2 cellular contexts compared by ENCODE assay signal in the genomic region with DNA sequence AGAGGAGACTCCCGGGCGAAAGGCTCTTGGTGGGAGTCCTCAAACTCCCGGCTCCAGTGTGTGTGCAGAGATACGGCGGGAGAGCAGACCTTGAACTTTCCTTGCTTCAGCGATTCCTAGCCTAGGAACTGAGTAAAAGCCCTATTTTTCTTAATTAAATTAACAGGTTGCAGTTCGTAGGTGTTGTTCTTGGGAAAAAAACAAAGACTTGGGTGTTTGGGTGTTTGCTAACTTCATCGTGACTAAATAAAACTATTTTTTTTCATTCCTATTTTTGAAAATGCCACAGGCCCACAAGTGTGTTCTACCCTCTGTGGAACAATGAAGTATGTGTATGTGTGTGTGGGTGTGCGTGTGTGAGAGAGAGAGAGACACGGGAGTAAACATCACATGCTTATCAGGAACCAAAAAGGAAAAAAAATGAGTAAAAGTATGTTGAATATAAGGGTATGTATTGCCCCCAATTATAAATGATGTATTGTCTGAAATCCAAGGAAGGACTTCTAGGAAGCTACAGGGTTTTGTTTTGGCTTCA.
TF ChIP-seq lines count a peak whose summit lies in the region.

No MANE protein-coding gene starts in this region.

TF ChIP-seq in GM23338, 12 proteins besides CTCF, POLR2A, EP300 and RAD21 (continues in another document):
- TF ChIP-seq EZH2phosphoT487 (IDR thresholded peaks at IDR 0.05; ENCODE audit: unreplicated experiment) (no peak), ZNF114 (CRISPR knock-in tag; IDR thresholded peaks at IDR 0.05) (no peak), POLR2AphosphoS5 (IDR thresholded peaks at IDR 0.05; ENCODE audit: low read depth) (no peak), STAT1 (IDR thresholded peaks at IDR 0.05; ENCODE audit: unreplicated experiment) (no peak), NANOG (IDR thresholded peaks at IDR 0.05; ENCODE audit: borderline replicate concordance) (no peak), ZNF331 (CRISPR knock-in tag; IDR thresholded peaks at IDR 0.05; ENCODE audit: low read depth) (no peak)
- TF ChIP-seq, protein P1, sequence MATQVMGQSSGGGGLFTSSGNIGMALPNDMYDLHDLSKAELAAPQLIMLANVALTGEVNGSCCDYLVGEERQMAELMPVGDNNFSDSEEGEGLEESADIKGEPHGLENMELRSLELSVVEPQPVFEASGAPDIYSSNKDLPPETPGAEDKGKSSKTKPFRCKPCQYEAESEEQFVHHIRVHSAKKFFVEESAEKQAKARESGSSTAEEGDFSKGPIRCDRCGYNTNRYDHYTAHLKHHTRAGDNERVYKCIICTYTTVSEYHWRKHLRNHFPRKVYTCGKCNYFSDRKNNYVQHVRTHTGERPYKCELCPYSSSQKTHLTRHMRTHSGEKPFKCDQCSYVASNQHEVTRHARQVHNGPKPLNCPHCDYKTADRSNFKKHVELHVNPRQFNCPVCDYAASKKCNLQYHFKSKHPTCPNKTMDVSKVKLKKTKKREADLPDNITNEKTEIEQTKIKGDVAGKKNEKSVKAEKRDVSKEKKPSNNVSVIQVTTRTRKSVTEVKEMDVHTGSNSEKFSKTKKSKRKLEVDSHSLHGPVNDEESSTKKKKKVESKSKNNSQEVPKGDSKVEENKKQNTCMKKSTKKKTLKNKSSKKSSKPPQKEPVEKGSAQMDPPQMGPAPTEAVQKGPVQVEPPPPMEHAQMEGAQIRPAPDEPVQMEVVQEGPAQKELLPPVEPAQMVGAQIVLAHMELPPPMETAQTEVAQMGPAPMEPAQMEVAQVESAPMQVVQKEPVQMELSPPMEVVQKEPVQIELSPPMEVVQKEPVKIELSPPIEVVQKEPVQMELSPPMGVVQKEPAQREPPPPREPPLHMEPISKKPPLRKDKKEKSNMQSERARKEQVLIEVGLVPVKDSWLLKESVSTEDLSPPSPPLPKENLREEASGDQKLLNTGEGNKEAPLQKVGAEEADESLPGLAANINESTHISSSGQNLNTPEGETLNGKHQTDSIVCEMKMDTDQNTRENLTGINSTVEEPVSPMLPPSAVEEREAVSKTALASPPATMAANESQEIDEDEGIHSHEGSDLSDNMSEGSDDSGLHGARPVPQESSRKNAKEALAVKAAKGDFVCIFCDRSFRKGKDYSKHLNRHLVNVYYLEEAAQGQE (IDR thresholded peaks at IDR 0.05; ENCODE audit: unreplicated experiment), result no peak
- TF ChIP-seq, protein P2, sequence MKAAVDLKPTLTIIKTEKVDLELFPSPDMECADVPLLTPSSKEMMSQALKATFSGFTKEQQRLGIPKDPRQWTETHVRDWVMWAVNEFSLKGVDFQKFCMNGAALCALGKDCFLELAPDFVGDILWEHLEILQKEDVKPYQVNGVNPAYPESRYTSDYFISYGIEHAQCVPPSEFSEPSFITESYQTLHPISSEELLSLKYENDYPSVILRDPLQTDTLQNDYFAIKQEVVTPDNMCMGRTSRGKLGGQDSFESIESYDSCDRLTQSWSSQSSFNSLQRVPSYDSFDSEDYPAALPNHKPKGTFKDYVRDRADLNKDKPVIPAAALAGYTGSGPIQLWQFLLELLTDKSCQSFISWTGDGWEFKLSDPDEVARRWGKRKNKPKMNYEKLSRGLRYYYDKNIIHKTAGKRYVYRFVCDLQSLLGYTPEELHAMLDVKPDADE (IDR thresholded peaks at IDR 0.05), result no peak
- TF ChIP-seq, protein P3, sequence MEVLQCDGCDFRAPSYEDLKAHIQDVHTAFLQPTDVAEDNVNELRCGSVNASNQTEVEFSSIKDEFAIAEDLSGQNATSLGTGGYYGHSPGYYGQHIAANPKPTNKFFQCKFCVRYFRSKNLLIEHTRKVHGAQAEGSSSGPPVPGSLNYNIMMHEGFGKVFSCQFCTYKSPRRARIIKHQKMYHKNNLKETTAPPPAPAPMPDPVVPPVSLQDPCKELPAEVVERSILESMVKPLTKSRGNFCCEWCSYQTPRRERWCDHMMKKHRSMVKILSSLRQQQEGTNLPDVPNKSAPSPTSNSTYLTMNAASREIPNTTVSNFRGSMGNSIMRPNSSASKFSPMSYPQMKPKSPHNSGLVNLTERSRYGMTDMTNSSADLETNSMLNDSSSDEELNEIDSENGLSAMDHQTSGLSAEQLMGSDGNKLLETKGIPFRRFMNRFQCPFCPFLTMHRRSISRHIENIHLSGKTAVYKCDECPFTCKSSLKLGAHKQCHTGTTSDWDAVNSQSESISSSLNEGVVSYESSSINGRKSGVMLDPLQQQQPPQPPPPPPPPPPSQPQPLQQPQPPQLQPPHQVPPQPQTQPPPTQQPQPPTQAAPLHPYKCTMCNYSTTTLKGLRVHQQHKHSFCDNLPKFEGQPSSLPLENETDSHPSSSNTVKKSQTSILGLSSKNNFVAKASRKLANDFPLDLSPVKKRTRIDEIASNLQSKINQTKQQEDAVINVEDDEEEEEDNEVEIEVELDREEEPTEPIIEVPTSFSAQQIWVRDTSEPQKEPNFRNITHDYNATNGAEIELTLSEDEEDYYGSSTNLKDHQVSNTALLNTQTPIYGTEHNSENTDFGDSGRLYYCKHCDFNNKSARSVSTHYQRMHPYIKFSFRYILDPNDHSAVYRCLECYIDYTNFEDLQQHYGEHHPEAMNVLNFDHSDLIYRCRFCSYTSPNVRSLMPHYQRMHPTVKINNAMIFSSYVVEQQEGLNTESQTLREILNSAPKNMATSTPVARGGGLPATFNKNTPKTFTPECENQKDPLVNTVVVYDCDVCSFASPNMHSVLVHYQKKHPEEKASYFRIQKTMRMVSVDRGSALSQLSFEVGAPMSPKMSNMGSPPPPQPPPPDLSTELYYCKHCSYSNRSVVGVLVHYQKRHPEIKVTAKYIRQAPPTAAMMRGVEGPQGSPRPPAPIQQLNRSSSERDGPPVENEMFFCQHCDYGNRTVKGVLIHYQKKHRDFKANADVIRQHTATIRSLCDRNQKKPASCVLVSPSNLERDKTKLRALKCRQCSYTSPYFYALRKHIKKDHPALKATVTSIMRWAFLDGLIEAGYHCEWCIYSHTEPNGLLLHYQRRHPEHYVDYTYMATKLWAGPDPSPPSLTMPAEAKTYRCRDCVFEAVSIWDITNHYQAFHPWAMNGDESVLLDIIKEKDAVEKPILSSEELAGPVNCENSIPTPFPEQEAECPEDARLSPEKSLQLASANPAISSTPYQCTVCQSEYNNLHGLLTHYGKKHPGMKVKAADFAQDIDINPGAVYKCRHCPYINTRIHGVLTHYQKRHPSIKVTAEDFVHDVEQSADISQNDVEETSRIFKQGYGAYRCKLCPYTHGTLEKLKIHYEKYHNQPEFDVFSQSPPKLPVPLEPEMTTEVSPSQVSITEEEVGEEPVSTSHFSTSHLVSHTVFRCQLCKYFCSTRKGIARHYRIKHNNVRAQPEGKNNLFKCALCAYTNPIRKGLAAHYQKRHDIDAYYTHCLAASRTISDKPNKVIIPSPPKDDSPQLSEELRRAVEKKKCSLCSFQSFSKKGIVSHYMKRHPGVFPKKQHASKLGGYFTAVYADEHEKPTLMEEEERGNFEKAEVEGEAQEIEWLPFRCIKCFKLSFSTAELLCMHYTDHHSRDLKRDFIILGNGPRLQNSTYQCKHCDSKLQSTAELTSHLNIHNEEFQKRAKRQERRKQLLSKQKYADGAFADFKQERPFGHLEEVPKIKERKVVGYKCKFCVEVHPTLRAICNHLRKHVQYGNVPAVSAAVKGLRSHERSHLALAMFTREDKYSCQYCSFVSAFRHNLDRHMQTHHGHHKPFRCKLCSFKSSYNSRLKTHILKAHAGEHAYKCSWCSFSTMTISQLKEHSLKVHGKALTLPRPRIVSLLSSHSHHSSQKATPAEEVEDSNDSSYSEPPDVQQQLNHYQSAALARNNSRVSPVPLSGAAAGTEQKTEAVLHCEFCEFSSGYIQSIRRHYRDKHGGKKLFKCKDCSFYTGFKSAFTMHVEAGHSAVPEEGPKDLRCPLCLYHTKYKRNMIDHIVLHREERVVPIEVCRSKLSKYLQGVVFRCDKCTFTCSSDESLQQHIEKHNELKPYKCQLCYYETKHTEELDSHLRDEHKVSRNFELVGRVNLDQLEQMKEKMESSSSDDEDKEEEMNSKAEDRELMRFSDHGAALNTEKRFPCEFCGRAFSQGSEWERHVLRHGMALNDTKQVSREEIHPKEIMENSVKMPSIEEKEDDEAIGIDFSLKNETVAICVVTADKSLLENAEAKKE (CRISPR knock-in tag; IDR thresholded peaks at IDR 0.05), result no peak

TF ChIP-seq in HepG2, 621 proteins besides CTCF, POLR2A, EP300 and RAD21 (continues in another document):
- TF ChIP-seq ZNF567 (CRISPR knock-in tag; IDR thresholded peaks at IDR 0.05; ENCODE audit: borderline replicate concordance) (no peak), ZNF570 (CRISPR knock-in tag; IDR thresholded peaks at IDR 0.05; ENCODE audit: borderline replicate concordance) (no peak), ZNF563 (CRISPR knock-in tag; IDR thresholded peaks at IDR 0.05) (0 out of 2 replicates have a peak, but pooled peaks have one; percentile 4), FOXA3 (CRISPR knock-in tag; IDR thresholded peaks at IDR 0.05) (0 out of 2 replicates have a peak, but pooled peaks have one; percentile 8), ZNF761 (CRISPR knock-in tag; conservative IDR thresholded peaks at IDR 0.05) (0 out of 2 replicates have a peak, but pooled peaks have one; percentile 1)
- TF ChIP-seq, protein P4, sequence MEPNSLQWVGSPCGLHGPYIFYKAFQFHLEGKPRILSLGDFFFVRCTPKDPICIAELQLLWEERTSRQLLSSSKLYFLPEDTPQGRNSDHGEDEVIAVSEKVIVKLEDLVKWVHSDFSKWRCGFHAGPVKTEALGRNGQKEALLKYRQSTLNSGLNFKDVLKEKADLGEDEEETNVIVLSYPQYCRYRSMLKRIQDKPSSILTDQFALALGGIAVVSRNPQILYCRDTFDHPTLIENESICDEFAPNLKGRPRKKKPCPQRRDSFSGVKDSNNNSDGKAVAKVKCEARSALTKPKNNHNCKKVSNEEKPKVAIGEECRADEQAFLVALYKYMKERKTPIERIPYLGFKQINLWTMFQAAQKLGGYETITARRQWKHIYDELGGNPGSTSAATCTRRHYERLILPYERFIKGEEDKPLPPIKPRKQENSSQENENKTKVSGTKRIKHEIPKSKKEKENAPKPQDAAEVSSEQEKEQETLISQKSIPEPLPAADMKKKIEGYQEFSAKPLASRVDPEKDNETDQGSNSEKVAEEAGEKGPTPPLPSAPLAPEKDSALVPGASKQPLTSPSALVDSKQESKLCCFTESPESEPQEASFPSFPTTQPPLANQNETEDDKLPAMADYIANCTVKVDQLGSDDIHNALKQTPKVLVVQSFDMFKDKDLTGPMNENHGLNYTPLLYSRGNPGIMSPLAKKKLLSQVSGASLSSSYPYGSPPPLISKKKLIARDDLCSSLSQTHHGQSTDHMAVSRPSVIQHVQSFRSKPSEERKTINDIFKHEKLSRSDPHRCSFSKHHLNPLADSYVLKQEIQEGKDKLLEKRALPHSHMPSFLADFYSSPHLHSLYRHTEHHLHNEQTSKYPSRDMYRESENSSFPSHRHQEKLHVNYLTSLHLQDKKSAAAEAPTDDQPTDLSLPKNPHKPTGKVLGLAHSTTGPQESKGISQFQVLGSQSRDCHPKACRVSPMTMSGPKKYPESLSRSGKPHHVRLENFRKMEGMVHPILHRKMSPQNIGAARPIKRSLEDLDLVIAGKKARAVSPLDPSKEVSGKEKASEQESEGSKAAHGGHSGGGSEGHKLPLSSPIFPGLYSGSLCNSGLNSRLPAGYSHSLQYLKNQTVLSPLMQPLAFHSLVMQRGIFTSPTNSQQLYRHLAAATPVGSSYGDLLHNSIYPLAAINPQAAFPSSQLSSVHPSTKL (CRISPR knock-in tag; IDR thresholded peaks at IDR 0.05), result peak; percentile 2; the same call in 1 of the 2 replicates
- TF ChIP-seq, protein P5, sequence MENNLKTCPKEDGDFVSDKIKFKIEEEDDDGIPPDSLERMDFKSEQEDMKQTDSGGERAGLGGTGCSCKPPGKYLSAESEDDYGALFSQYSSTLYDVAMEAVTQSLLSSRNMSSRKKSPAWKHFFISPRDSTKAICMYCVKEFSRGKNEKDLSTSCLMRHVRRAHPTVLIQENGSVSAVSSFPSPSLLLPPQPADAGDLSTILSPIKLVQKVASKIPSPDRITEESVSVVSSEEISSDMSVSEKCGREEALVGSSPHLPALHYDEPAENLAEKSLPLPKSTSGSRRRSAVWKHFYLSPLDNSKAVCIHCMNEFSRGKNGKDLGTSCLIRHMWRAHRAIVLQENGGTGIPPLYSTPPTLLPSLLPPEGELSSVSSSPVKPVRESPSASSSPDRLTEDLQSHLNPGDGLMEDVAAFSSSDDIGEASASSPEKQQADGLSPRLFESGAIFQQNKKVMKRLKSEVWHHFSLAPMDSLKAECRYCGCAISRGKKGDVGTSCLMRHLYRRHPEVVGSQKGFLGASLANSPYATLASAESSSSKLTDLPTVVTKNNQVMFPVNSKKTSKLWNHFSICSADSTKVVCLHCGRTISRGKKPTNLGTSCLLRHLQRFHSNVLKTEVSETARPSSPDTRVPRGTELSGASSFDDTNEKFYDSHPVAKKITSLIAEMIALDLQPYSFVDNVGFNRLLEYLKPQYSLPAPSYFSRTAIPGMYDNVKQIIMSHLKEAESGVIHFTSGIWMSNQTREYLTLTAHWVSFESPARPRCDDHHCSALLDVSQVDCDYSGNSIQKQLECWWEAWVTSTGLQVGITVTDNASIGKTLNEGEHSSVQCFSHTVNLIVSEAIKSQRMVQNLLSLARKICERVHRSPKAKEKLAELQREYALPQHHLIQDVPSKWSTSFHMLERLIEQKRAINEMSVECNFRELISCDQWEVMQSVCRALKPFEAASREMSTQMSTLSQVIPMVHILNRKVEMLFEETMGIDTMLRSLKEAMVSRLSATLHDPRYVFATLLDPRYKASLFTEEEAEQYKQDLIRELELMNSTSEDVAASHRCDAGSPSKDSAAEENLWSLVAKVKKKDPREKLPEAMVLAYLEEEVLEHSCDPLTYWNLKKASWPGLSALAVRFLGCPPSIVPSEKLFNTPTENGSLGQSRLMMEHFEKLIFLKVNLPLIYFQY (CRISPR knock-in tag; IDR thresholded peaks at IDR 0.05; ENCODE audit: borderline replicate concordance), result no peak
